ENCODE assay signal across 17 cellular contexts in genomic region chr10:651700-652099, GRCh38. TPM values are rescaled to one million over a fixed set of nuclear protein-coding genes. Genes with fewer than 3 reads are reported as not detected.
DNase-seq lines count a peak whose midpoint lies in the region; ATAC-seq and TF ChIP-seq lines count a peak whose summit lies in the region.
"Had no signal": no experiment of that assay in that cellular context is flagged by ENCODE, and none has a peak within 500 bp of the region (broad histone marks: within the 10 kb centered on the region; RNA-seq: fewer than 3 reads in every experiment).

No MANE protein-coding gene starts in this region.

- no peaks in the 10 kb centered on the region for H3K79me1 ChIP-seq in H9 (ENCODE audit: insufficient read depth, low read depth, low read length, poor library complexity, severe bottlenecking)

- H3K27ac ChIP-seq in H9 (ENCODE audit: insufficient read length, low read depth, low read length) (no peak overlapping the region), stomach smooth muscle (ENCODE audit: low read length) (peak overlapping the region; percentile 2)
- H3K27ac ChIP-seq: C4-2B had no signal

- no peak overlapping the region for H3K56ac ChIP-seq in H9 (ENCODE audit: insufficient read length, low read depth, low read length)

- H3K14ac ChIP-seq in H9 (ENCODE audit: insufficient read depth, low read length): no peak overlapping the region; the same call in 1 of the 2 replicates

- H3K4me1 ChIP-seq in H9 (ENCODE audit: insufficient read depth, low read length): no peaks in the 10 kb centered on the region; the same call in 1 of the 2 replicates
- peaks cover 40% of the 10 kb centered on the region for H3K4me1 ChIP-seq in stomach smooth muscle (ENCODE audit: control insufficient read depth, insufficient read depth, low read length)

- peaks cover 2% of the 10 kb centered on the region; the same call in 1 of the 2 replicates for H3K79me2 ChIP-seq in H9 (ENCODE audit: insufficient read depth, low read length)

- WGBS in H9 (ENCODE audit: extremely low coverage, insufficient read length, low lambda C conversion rate): no CpG with 5 or more reads among the region's 12 CpGs

- no peak overlapping the region for H2BK5ac ChIP-seq in H9 (ENCODE audit: insufficient read length, low read length)

- H3K4ac ChIP-seq in H9 (ENCODE audit: low read depth, low read length): no peak overlapping the region

- no peak overlapping the region for H2BK20ac ChIP-seq in H9 (ENCODE audit: low read depth, low read length, poor library complexity, severe bottlenecking)

- H3K4me2 ChIP-seq in H9 (ENCODE audit: insufficient read depth, insufficient read length, low read length): no peak overlapping the region

- H3K9me3 Mint-ChIP-seq in H9 (no peaks in the 10 kb centered on the region), brain (no peaks in the 10 kb centered on the region), glutamatergic neuron (ENCODE audit: unreplicated experiment) (peaks cover 2% of the 10 kb centered on the region)

- no peak overlapping the region for H4K5ac ChIP-seq in H9 (ENCODE audit: insufficient read length, low read depth, low read length)

- H2BK15ac ChIP-seq in H9 (ENCODE audit: low read depth, low read length): no peak overlapping the region

- no peak overlapping the region for H3K4me3 Mint-ChIP-seq in H9
- no peak overlapping the region for H3K4me3 Mint-ChIP-seq in brain
- no peak overlapping the region for H3K4me3 Mint-ChIP-seq in glutamatergic neuron (ENCODE audit: unreplicated experiment)

- H3K9ac ChIP-seq in H9 (ENCODE audit: extremely low read depth, insufficient read length, low read length) (no peak overlapping the region), stomach smooth muscle (ENCODE audit: low read length in 2 of 2) (no peak overlapping the region)

- H3K36me3 ChIP-seq in stomach smooth muscle (ENCODE audit: control insufficient read depth in 2 of 2, insufficient read depth in 2 of 2, low read length in 2 of 2): no peaks in the 10 kb centered on the region

- H3K36me3 Mint-ChIP-seq in H9 (ENCODE audit: insufficient read depth in 1 of 3, low read depth in 3 of 3) (no peaks in the 10 kb centered on the region; a peak in 1 of 7 replicates), brain (no peaks in the 10 kb centered on the region), glutamatergic neuron (ENCODE audit: unreplicated experiment) (no peaks in the 10 kb centered on the region)

- H3K23me2 ChIP-seq in H9 (ENCODE audit: insufficient read length, low read depth, low read length, poor library complexity, severe bottlenecking): no peaks in the 10 kb centered on the region

- H3K4me3 ChIP-seq in stomach smooth muscle (ENCODE audit: low read length in 2 of 2): peak overlapping the region; percentile 8 to 67

- no peak overlapping the region for H2AK5ac ChIP-seq in H9 (ENCODE audit: insufficient read length, low read length)

- H3K18ac ChIP-seq in H9 (ENCODE audit: insufficient read length, low read depth, low read length): peak overlapping the region; percentile 40

- H3K4me1 Mint-ChIP-seq in H9 (peaks cover 15 to 16% of the 10 kb centered on the region in 2 experiments), brain (no peaks in the 10 kb centered on the region), glutamatergic neuron (ENCODE audit: low read depth, unreplicated experiment) (peaks cover 20% of the 10 kb centered on the region)

- no peaks in the 10 kb centered on the region for H3K27me3 ChIP-seq in H9 (ENCODE audit: insufficient read depth, low read length)
- H3K27me3 ChIP-seq in stomach smooth muscle (ENCODE audit: control insufficient read depth in 1 of 2, insufficient read depth in 2 of 2, low read length in 2 of 2): no peaks in the 10 kb centered on the region

- no peak overlapping the region for H3K23ac ChIP-seq in H9 (ENCODE audit: insufficient read length, low read depth, low read length)

- H3K27me3 Mint-ChIP-seq in H9 (ENCODE audit: low read depth): no peaks in the 10 kb centered on the region
- H3K27me3 Mint-ChIP-seq in brain: peaks cover 4% of the 10 kb centered on the region
- peaks cover 7% of the 10 kb centered on the region for H3K27me3 Mint-ChIP-seq in glutamatergic neuron (ENCODE audit: unreplicated experiment)

- no peak overlapping the region for H2BK12ac ChIP-seq in H9 (ENCODE audit: insufficient read length, low read depth, low read length)

- no peaks in the 10 kb centered on the region for H3K9me3 ChIP-seq in H9 (ENCODE audit: control insufficient read depth, low read depth, low read length)
- no peaks in the 10 kb centered on the region for H3K9me3 ChIP-seq in stomach smooth muscle (ENCODE audit: control insufficient read depth in 2 of 2, low read length in 2 of 2)

- H3K27ac Mint-ChIP-seq in H9: no peak overlapping the region
- peak overlapping the region in 4 of 5 experiments; percentile 0 to 89 (median 24) for H3K27ac Mint-ChIP-seq in brain
- H3K27ac Mint-ChIP-seq in glutamatergic neuron (ENCODE audit: unreplicated experiment): no peak overlapping the region

- TF ChIP-seq CTCF in H9 (conservative IDR thresholded peaks at IDR 0.05): no peak
- TF ChIP-seq CTCF in brain (conservative IDR thresholded peaks at IDR 0.05): no peak
- no peak for TF ChIP-seq CTCF in glutamatergic neuron (IDR thresholded peaks at IDR 0.05; ENCODE audit: partially characterized antibody, unreplicated experiment)

- H4K8ac ChIP-seq in H9 (replicated peaks; ENCODE audit: insufficient read length, low read depth, low read length): no peak overlapping the region

- ATAC-seq in GM21619 (IDR thresholded peaks at IDR 0.05; ENCODE audit: unreplicated experiment): no peak

- DNase-seq in H9 (no peak), mesenteric fat pad (ENCODE audit: low spot score) (peak; percentile 69), NCI-H2081 (lab: John Stamatoyannopoulos, UW) (no peak), glutamatergic neuron (no peak), iPS-NIHi11 (ENCODE audit: low spot score) (no peak)
- DNase-seq: ACHN, AML-193, DMS79, Kasumi-1, MM.1S, NCI-H1105, NCI-H748 treated with DMSO at 0.1 percent for 48 hours, SIG-M5 had no signal

- no peak overlapping the region for H4K91ac ChIP-seq in H9 (ENCODE audit: insufficient read length, low read depth, low read length)

- peaks cover 3% of the 10 kb centered on the region for H4K20me1 ChIP-seq in H9 (ENCODE audit: control insufficient read depth, insufficient read depth, insufficient read length)

- no peak overlapping the region for H3T11ph ChIP-seq in H9 (ENCODE audit: low read length)

- H2AFZ ChIP-seq in H9 (ENCODE audit: low read length): no peak overlapping the region

- H2BK120ac ChIP-seq in H9 (ENCODE audit: low read depth, low read length, poor library complexity, severe bottlenecking): no peak overlapping the region

RNA-seq across cellular contexts. Expression of gene DIP2C, which starts 37.8 kb away (rescaled TPM):
- total RNA-seq in H9 (2021): 7.6 and 7.9 TPM in 2 replicates
- 22.3 TPM for polyA plus RNA-seq in brain (ENCODE audit: insufficient read depth, low read depth, low replicate concordance)
- 38.5 TPM for total RNA-seq in mesenteric fat pad
- 52.6 TPM for total RNA-seq in glutamatergic neuron (ENCODE audit: unreplicated experiment)

Comparison
In these comparisons a context has a peak if more than half of its experiments do, and no peak if none do; other contexts are left out.
1. H3K27ac Mint-ChIP-seq: peak in brain (4 of 5); none in H9 (0 of 3) and glutamatergic neuron (single experiment).